In genomic region chr7:119706608-119707007, GRCh38 we compare ENCODE assay signal across 2 cellular contexts.
TF ChIP-seq lines count a peak whose summit lies in the region.

No MANE protein-coding gene starts in this region.

TF ChIP-seq in GM23338, 12 proteins besides CTCF, POLR2A, EP300 and RAD21:
- no peak for TF ChIP-seq STAT1 (IDR thresholded peaks at IDR 0.05; ENCODE audit: unreplicated experiment)
- TF ChIP-seq, protein P1, sequence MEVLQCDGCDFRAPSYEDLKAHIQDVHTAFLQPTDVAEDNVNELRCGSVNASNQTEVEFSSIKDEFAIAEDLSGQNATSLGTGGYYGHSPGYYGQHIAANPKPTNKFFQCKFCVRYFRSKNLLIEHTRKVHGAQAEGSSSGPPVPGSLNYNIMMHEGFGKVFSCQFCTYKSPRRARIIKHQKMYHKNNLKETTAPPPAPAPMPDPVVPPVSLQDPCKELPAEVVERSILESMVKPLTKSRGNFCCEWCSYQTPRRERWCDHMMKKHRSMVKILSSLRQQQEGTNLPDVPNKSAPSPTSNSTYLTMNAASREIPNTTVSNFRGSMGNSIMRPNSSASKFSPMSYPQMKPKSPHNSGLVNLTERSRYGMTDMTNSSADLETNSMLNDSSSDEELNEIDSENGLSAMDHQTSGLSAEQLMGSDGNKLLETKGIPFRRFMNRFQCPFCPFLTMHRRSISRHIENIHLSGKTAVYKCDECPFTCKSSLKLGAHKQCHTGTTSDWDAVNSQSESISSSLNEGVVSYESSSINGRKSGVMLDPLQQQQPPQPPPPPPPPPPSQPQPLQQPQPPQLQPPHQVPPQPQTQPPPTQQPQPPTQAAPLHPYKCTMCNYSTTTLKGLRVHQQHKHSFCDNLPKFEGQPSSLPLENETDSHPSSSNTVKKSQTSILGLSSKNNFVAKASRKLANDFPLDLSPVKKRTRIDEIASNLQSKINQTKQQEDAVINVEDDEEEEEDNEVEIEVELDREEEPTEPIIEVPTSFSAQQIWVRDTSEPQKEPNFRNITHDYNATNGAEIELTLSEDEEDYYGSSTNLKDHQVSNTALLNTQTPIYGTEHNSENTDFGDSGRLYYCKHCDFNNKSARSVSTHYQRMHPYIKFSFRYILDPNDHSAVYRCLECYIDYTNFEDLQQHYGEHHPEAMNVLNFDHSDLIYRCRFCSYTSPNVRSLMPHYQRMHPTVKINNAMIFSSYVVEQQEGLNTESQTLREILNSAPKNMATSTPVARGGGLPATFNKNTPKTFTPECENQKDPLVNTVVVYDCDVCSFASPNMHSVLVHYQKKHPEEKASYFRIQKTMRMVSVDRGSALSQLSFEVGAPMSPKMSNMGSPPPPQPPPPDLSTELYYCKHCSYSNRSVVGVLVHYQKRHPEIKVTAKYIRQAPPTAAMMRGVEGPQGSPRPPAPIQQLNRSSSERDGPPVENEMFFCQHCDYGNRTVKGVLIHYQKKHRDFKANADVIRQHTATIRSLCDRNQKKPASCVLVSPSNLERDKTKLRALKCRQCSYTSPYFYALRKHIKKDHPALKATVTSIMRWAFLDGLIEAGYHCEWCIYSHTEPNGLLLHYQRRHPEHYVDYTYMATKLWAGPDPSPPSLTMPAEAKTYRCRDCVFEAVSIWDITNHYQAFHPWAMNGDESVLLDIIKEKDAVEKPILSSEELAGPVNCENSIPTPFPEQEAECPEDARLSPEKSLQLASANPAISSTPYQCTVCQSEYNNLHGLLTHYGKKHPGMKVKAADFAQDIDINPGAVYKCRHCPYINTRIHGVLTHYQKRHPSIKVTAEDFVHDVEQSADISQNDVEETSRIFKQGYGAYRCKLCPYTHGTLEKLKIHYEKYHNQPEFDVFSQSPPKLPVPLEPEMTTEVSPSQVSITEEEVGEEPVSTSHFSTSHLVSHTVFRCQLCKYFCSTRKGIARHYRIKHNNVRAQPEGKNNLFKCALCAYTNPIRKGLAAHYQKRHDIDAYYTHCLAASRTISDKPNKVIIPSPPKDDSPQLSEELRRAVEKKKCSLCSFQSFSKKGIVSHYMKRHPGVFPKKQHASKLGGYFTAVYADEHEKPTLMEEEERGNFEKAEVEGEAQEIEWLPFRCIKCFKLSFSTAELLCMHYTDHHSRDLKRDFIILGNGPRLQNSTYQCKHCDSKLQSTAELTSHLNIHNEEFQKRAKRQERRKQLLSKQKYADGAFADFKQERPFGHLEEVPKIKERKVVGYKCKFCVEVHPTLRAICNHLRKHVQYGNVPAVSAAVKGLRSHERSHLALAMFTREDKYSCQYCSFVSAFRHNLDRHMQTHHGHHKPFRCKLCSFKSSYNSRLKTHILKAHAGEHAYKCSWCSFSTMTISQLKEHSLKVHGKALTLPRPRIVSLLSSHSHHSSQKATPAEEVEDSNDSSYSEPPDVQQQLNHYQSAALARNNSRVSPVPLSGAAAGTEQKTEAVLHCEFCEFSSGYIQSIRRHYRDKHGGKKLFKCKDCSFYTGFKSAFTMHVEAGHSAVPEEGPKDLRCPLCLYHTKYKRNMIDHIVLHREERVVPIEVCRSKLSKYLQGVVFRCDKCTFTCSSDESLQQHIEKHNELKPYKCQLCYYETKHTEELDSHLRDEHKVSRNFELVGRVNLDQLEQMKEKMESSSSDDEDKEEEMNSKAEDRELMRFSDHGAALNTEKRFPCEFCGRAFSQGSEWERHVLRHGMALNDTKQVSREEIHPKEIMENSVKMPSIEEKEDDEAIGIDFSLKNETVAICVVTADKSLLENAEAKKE (CRISPR knock-in tag; IDR thresholded peaks at IDR 0.05), result no peak
- TF ChIP-seq, protein P2, sequence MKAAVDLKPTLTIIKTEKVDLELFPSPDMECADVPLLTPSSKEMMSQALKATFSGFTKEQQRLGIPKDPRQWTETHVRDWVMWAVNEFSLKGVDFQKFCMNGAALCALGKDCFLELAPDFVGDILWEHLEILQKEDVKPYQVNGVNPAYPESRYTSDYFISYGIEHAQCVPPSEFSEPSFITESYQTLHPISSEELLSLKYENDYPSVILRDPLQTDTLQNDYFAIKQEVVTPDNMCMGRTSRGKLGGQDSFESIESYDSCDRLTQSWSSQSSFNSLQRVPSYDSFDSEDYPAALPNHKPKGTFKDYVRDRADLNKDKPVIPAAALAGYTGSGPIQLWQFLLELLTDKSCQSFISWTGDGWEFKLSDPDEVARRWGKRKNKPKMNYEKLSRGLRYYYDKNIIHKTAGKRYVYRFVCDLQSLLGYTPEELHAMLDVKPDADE (IDR thresholded peaks at IDR 0.05), result no peak
- TF ChIP-seq POLR2AphosphoS5 (IDR thresholded peaks at IDR 0.05; ENCODE audit: low read depth), result no peak
- TF ChIP-seq, protein P3, sequence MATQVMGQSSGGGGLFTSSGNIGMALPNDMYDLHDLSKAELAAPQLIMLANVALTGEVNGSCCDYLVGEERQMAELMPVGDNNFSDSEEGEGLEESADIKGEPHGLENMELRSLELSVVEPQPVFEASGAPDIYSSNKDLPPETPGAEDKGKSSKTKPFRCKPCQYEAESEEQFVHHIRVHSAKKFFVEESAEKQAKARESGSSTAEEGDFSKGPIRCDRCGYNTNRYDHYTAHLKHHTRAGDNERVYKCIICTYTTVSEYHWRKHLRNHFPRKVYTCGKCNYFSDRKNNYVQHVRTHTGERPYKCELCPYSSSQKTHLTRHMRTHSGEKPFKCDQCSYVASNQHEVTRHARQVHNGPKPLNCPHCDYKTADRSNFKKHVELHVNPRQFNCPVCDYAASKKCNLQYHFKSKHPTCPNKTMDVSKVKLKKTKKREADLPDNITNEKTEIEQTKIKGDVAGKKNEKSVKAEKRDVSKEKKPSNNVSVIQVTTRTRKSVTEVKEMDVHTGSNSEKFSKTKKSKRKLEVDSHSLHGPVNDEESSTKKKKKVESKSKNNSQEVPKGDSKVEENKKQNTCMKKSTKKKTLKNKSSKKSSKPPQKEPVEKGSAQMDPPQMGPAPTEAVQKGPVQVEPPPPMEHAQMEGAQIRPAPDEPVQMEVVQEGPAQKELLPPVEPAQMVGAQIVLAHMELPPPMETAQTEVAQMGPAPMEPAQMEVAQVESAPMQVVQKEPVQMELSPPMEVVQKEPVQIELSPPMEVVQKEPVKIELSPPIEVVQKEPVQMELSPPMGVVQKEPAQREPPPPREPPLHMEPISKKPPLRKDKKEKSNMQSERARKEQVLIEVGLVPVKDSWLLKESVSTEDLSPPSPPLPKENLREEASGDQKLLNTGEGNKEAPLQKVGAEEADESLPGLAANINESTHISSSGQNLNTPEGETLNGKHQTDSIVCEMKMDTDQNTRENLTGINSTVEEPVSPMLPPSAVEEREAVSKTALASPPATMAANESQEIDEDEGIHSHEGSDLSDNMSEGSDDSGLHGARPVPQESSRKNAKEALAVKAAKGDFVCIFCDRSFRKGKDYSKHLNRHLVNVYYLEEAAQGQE (IDR thresholded peaks at IDR 0.05; ENCODE audit: unreplicated experiment), result no peak
- TF ChIP-seq CREB1 (CRISPR knock-in tag; IDR thresholded peaks at IDR 0.05; ENCODE audit: low read depth), result no peak
- TF ChIP-seq EZH2 (IDR thresholded peaks at IDR 0.05; ENCODE audit: low read depth, unreplicated experiment), result no peak
- no peak for TF ChIP-seq NANOG (IDR thresholded peaks at IDR 0.05; ENCODE audit: borderline replicate concordance)
- TF ChIP-seq ZNF114 (CRISPR knock-in tag; IDR thresholded peaks at IDR 0.05), result no peak
- TF ChIP-seq JUNB (IDR thresholded peaks at IDR 0.05; ENCODE audit: unreplicated experiment), result no peak
- TF ChIP-seq ZNF331 (CRISPR knock-in tag; IDR thresholded peaks at IDR 0.05; ENCODE audit: low read depth), result no peak
- TF ChIP-seq EZH2phosphoT487 (IDR thresholded peaks at IDR 0.05; ENCODE audit: unreplicated experiment), result no peak

TF ChIP-seq in H1, 55 proteins besides CTCF, POLR2A, EP300 and RAD21 (continued from another document):
- no peak for TF ChIP-seq CHD1 (IDR thresholded peaks at IDR 0.05; ENCODE audit: low read depth, low read length)
- TF ChIP-seq SP2 (IDR thresholded peaks at IDR 0.05; ENCODE audit: low read length), result no peak
- no peak for TF ChIP-seq YY1 (IDR thresholded peaks at IDR 0.05; ENCODE audit: low read depth, low read length)
- no peak for TF ChIP-seq HDAC2 (IDR thresholded peaks at IDR 0.05; ENCODE audit: borderline replicate concordance in 1 of 2, low read depth in 2 of 2, low read length in 2 of 2)
- TF ChIP-seq SRF (IDR thresholded peaks at IDR 0.05; ENCODE audit: low read depth, low read length), result no peak
